In genomic region chr7:133554330-133554729, GRCh38 we compare ENCODE assay signal across 3 cellular contexts.
"Had no signal": no experiment of that assay in that cellular context is flagged by ENCODE, and none has a peak within 500 bp of the region (broad histone marks: within the 10 kb centered on the region; RNA-seq: fewer than 3 reads in every experiment).

No MANE protein-coding gene starts in this region.

- ATAC-seq: GM12878 had no signal

- DNase-seq: GDM1, GF-D8 had no signal

- H3K4me3 ChIP-seq: GM12878 had no signal
